In genomic region chr15:87874896-87875661, GRCh38 we compare ENCODE assay signal across 11 cellular contexts.
DNase-seq lines count a peak whose midpoint lies in the region; ATAC-seq and TF ChIP-seq lines count a peak whose summit lies in the region.
"Had no signal": no experiment of that assay in that cellular context is flagged by ENCODE, and none has a peak within 500 bp of the region (broad histone marks: within the 10 kb centered on the region; RNA-seq: fewer than 3 reads in every experiment).

No MANE protein-coding gene starts in this region.

- no peak overlapping the region for H3K4me3 Mint-ChIP-seq in activated CD4-positive, alpha-beta T cell treated with anti-CD3 and anti-CD28 coated beads, Interleukin-2, amount 10 ng/mL, durations not matched to agents 24 days and 14 days
- H3K4me3 Mint-ChIP-seq in stimulated activated naive B cell treated with anti-CD40 and anti-IgM and Interleukin-4, amounts not matched to agents 10 μg/mL and 1 μg/mL and 100 μg/mL, for 72 hours = no peak overlapping the region
- H3K4me3 Mint-ChIP-seq: activated T-cell treated with anti-CD3 and anti-CD28 coated beads, Interleukin-2, amount 50 U/mL, for 4 hours; naive B cell had no signal

- peak overlapping the region; percentile 10 for H3K27ac ChIP-seq in cingulate gyrus (ENCODE audit: low read depth, low read length)
- no peak overlapping the region for H3K27ac ChIP-seq in lower lobe of right lung
- no peak overlapping the region for H3K27ac ChIP-seq in testis

- TF ChIP-seq CTCF in lower lobe of right lung (IDR thresholded peaks at IDR 0.05) = no peak
- TF ChIP-seq CTCF in testis (IDR thresholded peaks at IDR 0.05) = no peak

- no peaks in the 10 kb centered on the region for H3K9me3 ChIP-seq in lower lobe of right lung
- H3K9me3 ChIP-seq in testis = no peaks in the 10 kb centered on the region

- TF ChIP-seq POLR2A in testis (IDR thresholded peaks at IDR 0.05) = no peak

- intact Hi-C loops in activated CD4-positive, alpha-beta T cell treated with anti-CD3 and anti-CD28 coated beads, Interleukin-2, amount 10 ng/mL, durations not matched to agents 24 days and 14 days (cut with micrococcal nuclease) = no loop called here
- intact Hi-C loops in lower lobe of right lung (cut with DNase I) = no loop called here
- intact Hi-C loops in testis (cut with DNase I; ENCODE audit: low total_unique reads) = no loop called here

- no peaks in the 10 kb centered on the region for H3K36me3 Mint-ChIP-seq in activated CD4-positive, alpha-beta T cell treated with anti-CD3 and anti-CD28 coated beads, Interleukin-2, amount 10 ng/mL, durations not matched to agents 24 days and 14 days (ENCODE audit: low read depth)
- no peaks in the 10 kb centered on the region for H3K36me3 Mint-ChIP-seq in stimulated activated naive B cell treated with anti-CD40 and anti-IgM and Interleukin-4, amounts not matched to agents 10 μg/mL and 1 μg/mL and 100 μg/mL, for 72 hours
- H3K36me3 Mint-ChIP-seq: naive B cell had no signal

- H3K36me3 ChIP-seq in lower lobe of right lung (no peaks in the 10 kb centered on the region), testis (ENCODE audit: low read depth, missing control alignments) (no peaks in the 10 kb centered on the region)

- no peaks in the 10 kb centered on the region for H3K27me3 Mint-ChIP-seq in activated CD4-positive, alpha-beta T cell treated with anti-CD3 and anti-CD28 coated beads, Interleukin-2, amount 10 ng/mL, durations not matched to agents 24 days and 14 days
- H3K27me3 Mint-ChIP-seq in stimulated activated naive B cell treated with anti-CD40 and anti-IgM and Interleukin-4, amounts not matched to agents 10 μg/mL and 1 μg/mL and 100 μg/mL, for 72 hours = no peaks in the 10 kb centered on the region

- no peaks in the 10 kb centered on the region for H3K27me3 ChIP-seq in lower lobe of right lung (ENCODE audit: low read depth)
- no peaks in the 10 kb centered on the region for H3K27me3 ChIP-seq in testis

- H3K4me1 Mint-ChIP-seq in activated CD4-positive, alpha-beta T cell treated with anti-CD3 and anti-CD28 coated beads, Interleukin-2, amount 10 ng/mL, durations not matched to agents 24 days and 14 days = no peaks in the 10 kb centered on the region
- H3K4me1 Mint-ChIP-seq in stimulated activated naive B cell treated with anti-CD40 and anti-IgM and Interleukin-4, amounts not matched to agents 10 μg/mL and 1 μg/mL and 100 μg/mL, for 72 hours = no peaks in the 10 kb centered on the region
- H3K4me1 Mint-ChIP-seq: naive B cell had no signal

- H3K9me3 Mint-ChIP-seq in activated CD4-positive, alpha-beta T cell treated with anti-CD3 and anti-CD28 coated beads, Interleukin-2, amount 10 ng/mL, durations not matched to agents 24 days and 14 days = no peaks in the 10 kb centered on the region
- no peaks in the 10 kb centered on the region for H3K9me3 Mint-ChIP-seq in stimulated activated naive B cell treated with anti-CD40 and anti-IgM and Interleukin-4, amounts not matched to agents 10 μg/mL and 1 μg/mL and 100 μg/mL, for 72 hours
- H3K9me3 Mint-ChIP-seq: activated T-cell treated with anti-CD3 and anti-CD28 coated beads, Interleukin-2, amount 50 U/mL, for 4 hours had no signal

- H3K4me3 ChIP-seq in lower lobe of right lung (no peak overlapping the region), testis (no peak overlapping the region)

- DNase-seq in activated CD4-positive, alpha-beta T cell treated with anti-CD3 and anti-CD28 coated beads, Interleukin-2, amount 10 ng/mL, durations not matched to agents 24 days and 14 days = peak; percentile 20
- DNase-seq in activated CD4-positive, alpha-beta T cell treated with anti-CD3 and anti-CD28 coated beads for 4 hours = no peak
- DNase-seq in lower lobe of right lung (peak; percentile 42), testis (peak; percentile 26), DMS153 treated with DMSO at 0.1 percent for 48 hours (lab: John Stamatoyannopoulos, UW; ENCODE audit: unreplicated experiment) (no peak)
- no peak for DNase-seq in stimulated activated naive B cell treated with anti-CD40 and anti-IgM and Interleukin-4, amounts not matched to agents 10 μg/mL and 1 μg/mL and 100 μg/mL, for 72 hours
- DNase-seq in stimulated activated naive CD4-positive, alpha-beta T cell treated with Interleukin-2 at 50 U/mL for 16 hours (lab: John Stamatoyannopoulos, UW) = no peak
- DNase-seq: activated T-cell treated with anti-CD3 and anti-CD28 coated beads, Interleukin-2, amount 50 U/mL, for 4 hours; naive B cell; stimulated activated CD4-positive, alpha-beta T cell treated with anti-CD3 and anti-CD28 coated beads, Interleukin-2, amount 100 ng/mL, for 48 hours had no signal

- H3K4me1 ChIP-seq in lower lobe of right lung = no peaks in the 10 kb centered on the region
- H3K4me1 ChIP-seq in testis = no peaks in the 10 kb centered on the region

- no peak overlapping the region for H3K27ac Mint-ChIP-seq in activated CD4-positive, alpha-beta T cell treated with anti-CD3 and anti-CD28 coated beads, Interleukin-2, amount 10 ng/mL, durations not matched to agents 24 days and 14 days
- no peak overlapping the region for H3K27ac Mint-ChIP-seq in stimulated activated naive B cell treated with anti-CD40 and anti-IgM and Interleukin-4, amounts not matched to agents 10 μg/mL and 1 μg/mL and 100 μg/mL, for 72 hours
- H3K27ac Mint-ChIP-seq: naive B cell had no signal

- 57 to 66% methylated on average over 6 to 10 of the region's 10 CpGs for WGBS in testis, 2 donors

- peak in 1 of 2 donors; percentile 47 for ATAC-seq in lower lobe of right lung
- no peak for ATAC-seq in stimulated activated naive B cell treated with anti-CD40 and anti-IgM and Interleukin-4, amounts not matched to agents 10 μg/mL and 1 μg/mL and 100 μg/mL, for 72 hours (replicated peaks)
- ATAC-seq: activated T-cell treated with anti-CD3 and anti-CD28 coated beads, Interleukin-2, amount 50 U/mL, for 4 hours had no signal

Comparison
In these comparisons a context has a peak if more than half of its experiments do, and no peak if none do; other contexts are left out.
1. DNase-seq: peak in activated CD4-positive, alpha-beta T cell treated with anti-CD3 and anti-CD28 coated beads, Interleukin-2, amount 10 ng/mL, durations not matched to agents 24 days and 14 days (single experiment), lower lobe of right lung (single experiment) and testis (single experiment); none in activated CD4-positive, alpha-beta T cell treated with anti-CD3 and anti-CD28 coated beads for 4 hours (0 of 2), stimulated activated naive B cell treated with anti-CD40 and anti-IgM and Interleukin-4, amounts not matched to agents 10 μg/mL and 1 μg/mL and 100 μg/mL, for 72 hours (single experiment), DMS153 treated with DMSO at 0.1 percent for 48 hours (single experiment) and stimulated activated naive CD4-positive, alpha-beta T cell treated with Interleukin-2 at 50 U/mL for 16 hours (single experiment).